ENCODE assay signal across 14 cellular contexts in genomic region chr3:24802614-24803013, GRCh38.
DNase-seq lines count a peak whose midpoint lies in the region; ATAC-seq and TF ChIP-seq lines count a peak whose summit lies in the region.
"Had no signal": no experiment of that assay in that cellular context is flagged by ENCODE, and none has a peak within 500 bp of the region (broad histone marks: within the 10 kb centered on the region; RNA-seq: fewer than 3 reads in every experiment).

No MANE protein-coding gene starts in this region.

- peak; percentile 59 for DNase-seq in GM12865 (ENCODE audit: low read depth)
- no peak for DNase-seq in left colon
- no peak for DNase-seq in RWPE1 (ENCODE audit: low spot score)
- no peak for DNase-seq in Kasumi-1 (lab: John Stamatoyannopoulos, UW)
- no peak for DNase-seq in NOMO-1 (lab: John Stamatoyannopoulos, UW; ENCODE audit: unreplicated experiment in 2 of 2)
- DNase-seq: amniotic stem cell, foreskin melanocyte, SJCRH30, testis had no signal

- H3K27ac ChIP-seq in RWPE1: no peak overlapping the region
- H3K27ac ChIP-seq: A549, right atrium auricular region, SJCRH30, testis had no signal

- CTCF ChIA-PET in RWPE1 (lab: Yijun Ruan, JAX): no interaction called here

- no peak for TF ChIP-seq CTCF in GM12865 (IDR thresholded peaks at IDR 0.05; ENCODE audit: insufficient read depth, low read depth, low read length, missing control alignments)
- TF ChIP-seq CTCF in RWPE1 (conservative IDR thresholded peaks at IDR 0.05; ENCODE audit: low read depth): no peak

- POLR2A ChIA-PET in RWPE1 (lab: Yijun Ruan, JAX; ENCODE audit: low non-redundant PET): no interaction called here

- ATAC-seq in GM19328 (IDR thresholded peaks at IDR 0.05; ENCODE audit: unreplicated experiment) (peak; percentile 88), HG02571 (IDR thresholded peaks at IDR 0.05; ENCODE audit: unreplicated experiment) (peak; percentile 91), HG03135 (IDR thresholded peaks at IDR 0.05; ENCODE audit: unreplicated experiment) (peak; percentile 98), left colon (no peak)
- ATAC-seq: A549 had no signal

- intact Hi-C loops in left colon (cut with DNase I, micrococcal nuclease): no loop called here

- H3K4me3 ChIP-seq in GM12865 (ENCODE audit: low read depth, low read length): no peak overlapping the region
- H3K4me3 ChIP-seq: A549, right atrium auricular region, SJCRH30, testis had no signal
